8 cellular contexts compared by ENCODE assay signal in the genomic region with DNA sequence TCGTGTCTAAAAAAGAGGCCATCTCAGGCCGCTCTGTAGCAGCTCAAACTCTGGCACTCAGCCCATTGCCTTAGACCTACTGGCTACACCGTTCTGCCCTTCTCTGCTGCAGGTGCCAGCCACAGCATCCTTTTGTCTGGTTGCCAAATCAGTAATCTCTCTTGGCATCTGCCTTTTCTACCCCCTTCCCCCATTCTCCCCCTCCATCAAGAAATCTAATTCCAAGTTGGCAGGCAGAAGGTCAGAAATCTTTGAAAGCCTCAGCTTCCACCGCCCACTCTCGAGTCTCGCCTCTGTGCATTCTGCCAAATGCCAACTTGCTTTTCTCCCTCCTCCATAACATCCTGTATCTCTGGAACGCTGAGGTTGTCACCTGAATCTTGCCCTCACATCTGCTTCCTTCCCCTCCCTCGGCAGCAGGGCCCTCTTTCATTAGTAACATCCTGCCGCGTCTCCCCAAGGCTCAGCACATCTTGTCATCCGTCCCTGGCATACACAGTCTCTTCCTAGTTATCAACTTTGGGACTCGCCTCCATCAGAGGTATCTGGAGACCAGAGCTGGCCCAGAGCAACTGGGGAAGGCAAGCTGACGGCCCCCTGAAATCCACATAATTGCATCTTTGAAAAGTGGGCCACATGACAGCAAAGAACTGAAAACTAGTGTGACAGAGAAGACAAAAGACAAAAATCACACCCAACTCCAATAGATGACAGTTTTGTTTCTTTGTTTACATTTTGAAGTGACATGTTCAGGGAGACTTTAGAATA.
DNase-seq lines count a peak whose midpoint lies in the region; ATAC-seq, FAIRE-seq and TF ChIP-seq lines count a peak whose summit lies in the region.

No MANE protein-coding gene starts in this region.

- TF ChIP-seq CTCF in CD8-positive, alpha-beta T cell (IDR thresholded peaks at IDR 0.05): no peak
- TF ChIP-seq CTCF in D721Med (IDR thresholded peaks at IDR 0.05; ENCODE audit: insufficient read depth, missing control alignments): no peak

- peak overlapping the region; percentile 17 for H3K56ac ChIP-seq in mesendoderm (ENCODE audit: low read length)

- H4K5ac ChIP-seq in mesendoderm (ENCODE audit: low read length): no peak overlapping the region

- H3K4me1 Mint-ChIP-seq in CD8-positive, alpha-beta T cell (ENCODE audit: low read depth): peaks cover 11% of the 10 kb centered on the region
- H3K4me1 Mint-ChIP-seq in activated T-helper 2 cell treated with anti-CD3 and anti-CD28 coated beads, Interferon-gamma antibody, Interleukin-2, Interleukin-4, amounts not matched to agents 10 μg/mL and 5 μg/mL and 100 μg/mL, durations not matched to agents 14 hours and 24 hours and 36 hours (ENCODE audit: low read depth): peaks cover 12% of the 10 kb centered on the region

- H3K4me2 ChIP-seq in mesendoderm (ENCODE audit: low read length): no peak overlapping the region

- H3K18ac ChIP-seq in mesendoderm (ENCODE audit: low read length): no peak overlapping the region

- H3K9ac ChIP-seq in mesendoderm (ENCODE audit: low read length): no peak overlapping the region

- intact Hi-C loops in CD8-positive, alpha-beta T cell (cut with DNase I, micrococcal nuclease): loop anchor here (2.0 to 10.0 kb wide), 2 partner anchors 240 kb away; no protein-coding TSS in a partner anchor
- intact Hi-C loops in activated T-helper 2 cell treated with anti-CD3 and anti-CD28 coated beads, Interferon-gamma antibody, Interleukin-2, Interleukin-4, amounts not matched to agents 10 μg/mL and 5 μg/mL and 100 μg/mL, durations not matched to agents 14 hours and 24 hours and 36 hours (cut with micrococcal nuclease): loop anchor here (2.0 to 10.0 kb wide), 3 partner anchors 238 to 1698 kb away; a partner anchor contains a TSS

- no peak overlapping the region for H2BK120ac ChIP-seq in mesendoderm (ENCODE audit: low read depth, low read length)

- peak; percentile 44 for ATAC-seq in CD8-positive, alpha-beta T cell
- ATAC-seq in HG02938 (IDR thresholded peaks at IDR 0.05; ENCODE audit: unreplicated experiment) (no peak), HG03139 (IDR thresholded peaks at IDR 0.05; ENCODE audit: unreplicated experiment) (no peak), HG03135 (IDR thresholded peaks at IDR 0.05; ENCODE audit: unreplicated experiment) (no peak)

- no peaks in the 10 kb centered on the region for H3K79me2 ChIP-seq in mesendoderm (ENCODE audit: control insufficient read depth, insufficient read depth, low read length)

- peak in 1 of 7 experiments; percentile 18 for DNase-seq in CD8-positive, alpha-beta T cell
- peak; percentile 71 for DNase-seq in NCI-H1694 (lab: John Stamatoyannopoulos, UW)
- DNase-seq in activated T-helper 2 cell treated with anti-CD3 and anti-CD28 coated beads, Interferon-gamma antibody, Interleukin-2, Interleukin-4, amounts not matched to agents 10 μg/mL and 5 μg/mL and 100 μg/mL, durations not matched to agents 14 hours and 24 hours and 36 hours (ENCODE audit: low spot score): no peak
- peak; percentile 14 for DNase-seq in mesendoderm
- no peak for DNase-seq in D721Med (ENCODE audit: insufficient read length, low spot score)

- no peaks in the 10 kb centered on the region for H3K9me3 Mint-ChIP-seq in CD8-positive, alpha-beta T cell
- peaks cover 3% of the 10 kb centered on the region for H3K9me3 Mint-ChIP-seq in activated T-helper 2 cell treated with anti-CD3 and anti-CD28 coated beads, Interferon-gamma antibody, Interleukin-2, Interleukin-4, amounts not matched to agents 10 μg/mL and 5 μg/mL and 100 μg/mL, durations not matched to agents 14 hours and 24 hours and 36 hours

- H3K36me3 Mint-ChIP-seq in CD8-positive, alpha-beta T cell: no peaks in the 10 kb centered on the region
- no peaks in the 10 kb centered on the region for H3K36me3 Mint-ChIP-seq in activated T-helper 2 cell treated with anti-CD3 and anti-CD28 coated beads, Interferon-gamma antibody, Interleukin-2, Interleukin-4, amounts not matched to agents 10 μg/mL and 5 μg/mL and 100 μg/mL, durations not matched to agents 14 hours and 24 hours and 36 hours (ENCODE audit: low read depth)

- no peak overlapping the region for H3K27ac Mint-ChIP-seq in CD8-positive, alpha-beta T cell
- H3K27ac Mint-ChIP-seq in activated T-helper 2 cell treated with anti-CD3 and anti-CD28 coated beads, Interferon-gamma antibody, Interleukin-2, Interleukin-4, amounts not matched to agents 10 μg/mL and 5 μg/mL and 100 μg/mL, durations not matched to agents 14 hours and 24 hours and 36 hours: no peak overlapping the region

- no peak overlapping the region for H2AK5ac ChIP-seq in mesendoderm (ENCODE audit: low read length)

- peak overlapping the region; percentile 2 for H3K4me3 Mint-ChIP-seq in CD8-positive, alpha-beta T cell
- H3K4me3 Mint-ChIP-seq in activated T-helper 2 cell treated with anti-CD3 and anti-CD28 coated beads, Interferon-gamma antibody, Interleukin-2, Interleukin-4, amounts not matched to agents 10 μg/mL and 5 μg/mL and 100 μg/mL, durations not matched to agents 14 hours and 24 hours and 36 hours (ENCODE audit: low read depth): peak overlapping the region; percentile 5

- peaks cover 5% of the 10 kb centered on the region for H3K4me1 ChIP-seq in CD8-positive, alpha-beta T cell (ENCODE audit: insufficient read depth, low read length)
- no peaks in the 10 kb centered on the region for H3K4me1 ChIP-seq in mesendoderm (ENCODE audit: control insufficient read depth, low read depth, low read length)

- H2BK5ac ChIP-seq in mesendoderm (ENCODE audit: low read length): no peak overlapping the region

- H3K4me3 ChIP-seq in CD8-positive, alpha-beta T cell (ENCODE audit: low read depth, low read length): no peak overlapping the region
- no peak overlapping the region for H3K4me3 ChIP-seq in mesendoderm (ENCODE audit: low read length)

- no peaks in the 10 kb centered on the region for H3K9me3 ChIP-seq in CD8-positive, alpha-beta T cell (ENCODE audit: low read length)

- no peak overlapping the region for H2BK15ac ChIP-seq in mesendoderm (replicated peaks; ENCODE audit: low read depth)

- CTCF ChIA-PET in CD8-positive, alpha-beta T cell (lab: Charles Lee): interaction anchor here (0.6 to 2.1 kb wide), 8 partner anchors 9 to 1696 kb away, joined by 3 to 16 read pairs (median 3); no protein-coding TSS in a partner anchor

- no peak overlapping the region for H3K4ac ChIP-seq in mesendoderm (ENCODE audit: low read depth, low read length)

- no peaks in the 10 kb centered on the region for H3K79me1 ChIP-seq in mesendoderm (ENCODE audit: low read length)

- H3K36me3 ChIP-seq in CD8-positive, alpha-beta T cell (ENCODE audit: insufficient read depth, low read length): no peaks in the 10 kb centered on the region
- H3K36me3 ChIP-seq in mesendoderm (ENCODE audit: control insufficient read depth, insufficient read depth, low read length): no peaks in the 10 kb centered on the region

- no CpG with 5 or more reads among the region's 13 CpGs for WGBS in mesendoderm (ENCODE audit: extremely low coverage, insufficient coverage, low lambda C conversion rate)

- peaks cover 7% of the 10 kb centered on the region for H3K27me3 Mint-ChIP-seq in CD8-positive, alpha-beta T cell (ENCODE audit: low read depth)
- peaks cover 5% of the 10 kb centered on the region for H3K27me3 Mint-ChIP-seq in activated T-helper 2 cell treated with anti-CD3 and anti-CD28 coated beads, Interferon-gamma antibody, Interleukin-2, Interleukin-4, amounts not matched to agents 10 μg/mL and 5 μg/mL and 100 μg/mL, durations not matched to agents 14 hours and 24 hours and 36 hours (ENCODE audit: low read depth)

- no peak for FAIRE-seq in D721Med (lab: Jason Lieb, UNC)

- H3K27me3 ChIP-seq in CD8-positive, alpha-beta T cell (ENCODE audit: insufficient read depth, low read length): no peaks in the 10 kb centered on the region
- no peaks in the 10 kb centered on the region for H3K27me3 ChIP-seq in mesendoderm (ENCODE audit: insufficient read depth, low read length, poor library complexity)

- no peak overlapping the region for H4K8ac ChIP-seq in mesendoderm (ENCODE audit: low read depth, low read length)

- no peak overlapping the region for H3K27ac ChIP-seq in CD8-positive, alpha-beta T cell (ENCODE audit: low read depth, low read length)
- H3K27ac ChIP-seq in mesendoderm (ENCODE audit: low read depth, low read length): no peak overlapping the region

- POLR2A ChIA-PET in CD8-positive, alpha-beta T cell (lab: Charles Lee): interaction anchor here (0.6 kb wide), 1 partner anchor 1256 kb away, joined by 3 read pairs; no protein-coding TSS in a partner anchor

- H3K23ac ChIP-seq in mesendoderm (ENCODE audit: low read length): no peak overlapping the region

Comparison
In these comparisons a context has a peak if more than half of its experiments do, and no peak if none do; other contexts are left out.
1. DNase-seq: peak in NCI-H1694 (single experiment) and mesendoderm (single experiment); none in activated T-helper 2 cell treated with anti-CD3 and anti-CD28 coated beads, Interferon-gamma antibody, Interleukin-2, Interleukin-4, amounts not matched to agents 10 μg/mL and 5 μg/mL and 100 μg/mL, durations not matched to agents 14 hours and 24 hours and 36 hours (single experiment) and D721Med (single experiment).